1 cellular context compared by ENCODE assay signal in the genomic region with DNA sequence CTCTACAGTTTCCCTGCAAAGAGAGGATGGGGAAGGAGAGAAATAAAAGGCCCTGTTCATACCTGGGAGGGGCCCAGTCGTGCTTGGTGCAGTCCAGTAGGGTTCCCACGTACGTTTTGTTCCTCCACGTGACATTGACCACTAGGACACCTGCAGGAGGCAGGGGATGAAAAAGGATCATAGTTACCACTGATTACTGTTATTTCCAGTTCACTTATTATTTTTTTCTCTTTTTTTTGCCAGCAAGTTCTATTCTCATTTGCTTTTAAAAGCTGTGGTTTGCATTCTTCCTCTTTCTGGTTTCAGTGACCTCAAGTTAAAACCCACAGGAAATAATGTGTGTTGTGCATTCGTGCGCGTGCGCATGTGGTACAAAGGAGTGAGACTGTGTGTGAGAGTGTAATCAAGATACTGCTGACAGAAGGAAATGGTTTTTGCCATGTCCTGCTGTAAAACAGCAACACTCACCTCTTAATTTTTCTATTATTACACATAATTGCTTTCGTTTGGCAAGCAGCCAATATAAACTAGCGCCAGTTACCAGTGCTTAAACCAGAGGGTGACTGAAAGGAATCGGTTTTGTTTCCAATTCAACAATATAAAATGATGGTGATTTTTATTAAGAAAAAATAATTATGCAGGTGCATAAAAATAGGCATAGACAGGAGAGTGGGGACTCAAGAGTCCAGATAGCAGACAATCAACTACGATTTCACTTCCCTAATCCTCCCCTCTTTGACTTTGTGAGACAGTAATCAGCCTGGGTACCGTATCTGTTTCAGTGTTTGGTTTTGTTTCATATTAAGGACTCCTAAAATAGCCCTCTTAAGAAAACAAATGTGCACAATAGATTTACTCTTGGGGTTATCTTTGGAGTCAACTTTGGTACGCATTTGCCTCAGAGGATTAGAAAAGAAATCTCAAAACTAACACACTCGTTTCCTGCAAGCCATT.
A peak's percentile ranks its signal among the peaks of the same experiment; 100 is the strongest.
TF ChIP-seq lines count a peak whose summit lies in the region.

No MANE protein-coding gene starts in this region.

TF ChIP-seq in K562, 482 proteins besides CTCF, POLR2A, EP300 and RAD21 (continued from another document and continues in another):
- TF ChIP-seq, protein P1, sequence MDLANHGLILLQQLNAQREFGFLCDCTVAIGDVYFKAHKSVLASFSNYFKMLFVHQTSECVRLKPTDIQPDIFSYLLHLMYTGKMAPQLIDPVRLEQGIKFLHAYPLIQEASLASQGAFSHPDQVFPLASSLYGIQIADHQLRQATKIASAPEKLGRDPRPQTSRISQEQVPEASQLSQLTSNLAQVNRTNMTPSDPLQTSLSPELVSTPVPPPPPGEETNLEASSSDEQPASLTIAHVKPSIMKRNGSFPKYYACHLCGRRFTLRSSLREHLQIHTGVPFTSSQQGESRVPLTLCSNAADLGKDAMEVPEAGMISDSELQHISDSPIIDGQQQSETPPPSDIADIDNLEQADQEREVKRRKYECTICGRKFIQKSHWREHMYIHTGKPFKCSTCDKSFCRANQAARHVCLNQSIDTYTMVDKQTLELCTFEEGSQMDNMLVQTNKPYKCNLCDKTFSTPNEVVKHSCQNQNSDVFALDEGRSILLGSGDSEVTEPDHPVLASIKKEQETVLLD (IDR thresholded peaks at IDR 0.05): peak; percentile 81; the same call in 1 of the 2 replicates
- TF ChIP-seq RREB1 (CRISPR knock-in tag; IDR thresholded peaks at IDR 0.05) (no peak), PHB2 (IDR thresholded peaks at IDR 0.05; ENCODE audit: low read depth) (no peak), NELFE (IDR thresholded peaks at IDR 0.05; ENCODE audit: insufficient read depth, insufficient read length) (no peak), NBN (IDR thresholded peaks at IDR 0.05; ENCODE audit: low read depth) (no peak), SFPQ (IDR thresholded peaks at IDR 0.05; ENCODE audit: low read depth, low read length) (no peak), CCAR2 (IDR thresholded peaks at IDR 0.05; ENCODE audit: low read depth, low read length) (no peak), ZNF175 (CRISPR knock-in tag; IDR thresholded peaks at IDR 0.05; ENCODE audit: low read depth) (no peak), KDM5B (IDR thresholded peaks at IDR 0.05; ENCODE audit: insufficient replicate concordance, low read depth, low read length) (no peak), USF2 (CRISPR knock-in tag; IDR thresholded peaks at IDR 0.05) (peak; percentile 61), TEAD1 (CRISPR knock-in tag; IDR thresholded peaks at IDR 0.05) (0 out of 4 replicates have a peak, but pooled peaks of 1 of the 2 experiments have one; percentile 40), BHLHE40 (IDR thresholded peaks at IDR 0.05; ENCODE audit: low read length) (0 out of 2 replicates have a peak, but pooled peaks have one; percentile 37), ZNF785 (CRISPR knock-in tag; IDR thresholded peaks at IDR 0.05) (no peak), THRB (CRISPR knock-in tag; conservative IDR thresholded peaks at IDR 0.05) (no peak), NR1H2 (CRISPR knock-in tag; IDR thresholded peaks at IDR 0.05) (no peak), ZNF146 (CRISPR knock-in tag; IDR thresholded peaks at IDR 0.05; ENCODE audit: unreplicated experiment) (no peak), ETV1 (tag; conservative IDR thresholded peaks at IDR 0.05; ENCODE audit: low read depth) (peak; percentile 74), MYC (IDR thresholded peaks at IDR 0.05; ENCODE audit: low read depth, low read length) (no peak), MYC (CRISPR knock-in tag; IDR thresholded peaks at IDR 0.05; ENCODE audit: borderline replicate concordance, low read depth) (no peak), SLC30A9 (CRISPR knock-in tag; IDR thresholded peaks at IDR 0.05) (no peak), MAFK (IDR thresholded peaks at IDR 0.05; ENCODE audit: low read length) (peak; percentile 26; the same call in 1 of the 2 replicates), WHSC1 (IDR thresholded peaks at IDR 0.05; ENCODE audit: low read length) (no peak), KLF6 (CRISPR knock-in tag; IDR thresholded peaks at IDR 0.05; ENCODE audit: borderline replicate concordance) (no peak), FOXA1 (IDR thresholded peaks at IDR 0.05; ENCODE audit: borderline replicate concordance) (no peak)
- TF ChIP-seq, protein P2, sequence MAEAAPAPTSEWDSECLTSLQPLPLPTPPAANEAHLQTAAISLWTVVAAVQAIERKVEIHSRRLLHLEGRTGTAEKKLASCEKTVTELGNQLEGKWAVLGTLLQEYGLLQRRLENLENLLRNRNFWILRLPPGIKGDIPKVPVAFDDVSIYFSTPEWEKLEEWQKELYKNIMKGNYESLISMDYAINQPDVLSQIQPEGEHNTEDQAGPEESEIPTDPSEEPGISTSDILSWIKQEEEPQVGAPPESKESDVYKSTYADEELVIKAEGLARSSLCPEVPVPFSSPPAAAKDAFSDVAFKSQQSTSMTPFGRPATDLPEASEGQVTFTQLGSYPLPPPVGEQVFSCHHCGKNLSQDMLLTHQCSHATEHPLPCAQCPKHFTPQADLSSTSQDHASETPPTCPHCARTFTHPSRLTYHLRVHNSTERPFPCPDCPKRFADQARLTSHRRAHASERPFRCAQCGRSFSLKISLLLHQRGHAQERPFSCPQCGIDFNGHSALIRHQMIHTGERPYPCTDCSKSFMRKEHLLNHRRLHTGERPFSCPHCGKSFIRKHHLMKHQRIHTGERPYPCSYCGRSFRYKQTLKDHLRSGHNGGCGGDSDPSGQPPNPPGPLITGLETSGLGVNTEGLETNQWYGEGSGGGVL (CRISPR knock-in tag; IDR thresholded peaks at IDR 0.05): no peak
- TF ChIP-seq, protein P3, sequence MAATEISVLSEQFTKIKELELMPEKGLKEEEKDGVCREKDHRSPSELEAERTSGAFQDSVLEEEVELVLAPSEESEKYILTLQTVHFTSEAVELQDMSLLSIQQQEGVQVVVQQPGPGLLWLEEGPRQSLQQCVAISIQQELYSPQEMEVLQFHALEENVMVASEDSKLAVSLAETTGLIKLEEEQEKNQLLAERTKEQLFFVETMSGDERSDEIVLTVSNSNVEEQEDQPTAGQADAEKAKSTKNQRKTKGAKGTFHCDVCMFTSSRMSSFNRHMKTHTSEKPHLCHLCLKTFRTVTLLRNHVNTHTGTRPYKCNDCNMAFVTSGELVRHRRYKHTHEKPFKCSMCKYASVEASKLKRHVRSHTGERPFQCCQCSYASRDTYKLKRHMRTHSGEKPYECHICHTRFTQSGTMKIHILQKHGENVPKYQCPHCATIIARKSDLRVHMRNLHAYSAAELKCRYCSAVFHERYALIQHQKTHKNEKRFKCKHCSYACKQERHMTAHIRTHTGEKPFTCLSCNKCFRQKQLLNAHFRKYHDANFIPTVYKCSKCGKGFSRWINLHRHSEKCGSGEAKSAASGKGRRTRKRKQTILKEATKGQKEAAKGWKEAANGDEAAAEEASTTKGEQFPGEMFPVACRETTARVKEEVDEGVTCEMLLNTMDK (IDR thresholded peaks at IDR 0.05; ENCODE audit: borderline replicate concordance, insufficient read depth, low read depth, low read length, poor library complexity, severe bottlenecking): no peak
- TF ChIP-seq, protein P4, sequence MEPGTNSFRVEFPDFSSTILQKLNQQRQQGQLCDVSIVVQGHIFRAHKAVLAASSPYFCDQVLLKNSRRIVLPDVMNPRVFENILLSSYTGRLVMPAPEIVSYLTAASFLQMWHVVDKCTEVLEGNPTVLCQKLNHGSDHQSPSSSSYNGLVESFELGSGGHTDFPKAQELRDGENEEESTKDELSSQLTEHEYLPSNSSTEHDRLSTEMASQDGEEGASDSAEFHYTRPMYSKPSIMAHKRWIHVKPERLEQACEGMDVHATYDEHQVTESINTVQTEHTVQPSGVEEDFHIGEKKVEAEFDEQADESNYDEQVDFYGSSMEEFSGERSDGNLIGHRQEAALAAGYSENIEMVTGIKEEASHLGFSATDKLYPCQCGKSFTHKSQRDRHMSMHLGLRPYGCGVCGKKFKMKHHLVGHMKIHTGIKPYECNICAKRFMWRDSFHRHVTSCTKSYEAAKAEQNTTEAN (CRISPR knock-in tag; IDR thresholded peaks at IDR 0.05): no peak
